ENCODE assay signal across 2 cellular contexts in genomic region chr11:119149371-119150275, GRCh38.
A peak's percentile ranks its signal among the peaks of the same experiment; 100 is the strongest.
TF ChIP-seq lines count a peak whose summit lies in the region.

No MANE protein-coding gene starts in this region.

TF ChIP-seq in H1, 55 proteins besides CTCF, POLR2A, EP300 and RAD21:
- TF ChIP-seq JUND (IDR thresholded peaks at IDR 0.05; ENCODE audit: low read length) (no peak), KDM4A (IDR thresholded peaks at IDR 0.05; ENCODE audit: low read depth, low read length, severe bottlenecking) (peak; percentile 31), SIN3A (conservative IDR thresholded peaks at IDR 0.05 in 1 of 2, IDR thresholded peaks at IDR 0.05 in 1 of 2; ENCODE audit: low read depth in 1 of 2, low read length in 2 of 2) (0 out of 4 replicates have a peak, but pooled peaks have one; percentile 32 to 40), SAP30 (IDR thresholded peaks at IDR 0.05; ENCODE audit: insufficient read depth, insufficient replicate concordance, low read length) (peak; percentile 36), TAF7 (optimal IDR thresholded peaks at IDR 0.05; ENCODE audit: borderline replicate concordance, low read depth, low read length) (no peak), EZH2 (IDR thresholded peaks at IDR 0.05; ENCODE audit: low read depth, low read length, severe bottlenecking) (peak; percentile 45), TBP (IDR thresholded peaks at IDR 0.05; ENCODE audit: low read depth, low read length) (no peak), PHF8 (conservative IDR thresholded peaks at IDR 0.05; ENCODE audit: low read depth, low read length) (0 out of 2 replicates have a peak, but pooled peaks have one; percentile 6), ASH2L (IDR thresholded peaks at IDR 0.05; ENCODE audit: low read length) (peak; percentile 33), CHD1 (IDR thresholded peaks at IDR 0.05; ENCODE audit: low read depth, low read length) (no peak), EGR1 (IDR thresholded peaks at IDR 0.05; ENCODE audit: borderline replicate concordance, low read depth, low read length) (no peak)

TF ChIP-seq in neural cell, 6 proteins besides CTCF, POLR2A, EP300 and RAD21:
- no peak for TF ChIP-seq POLR2AphosphoS5 (IDR thresholded peaks at IDR 0.05)
- no peak for TF ChIP-seq REST (IDR thresholded peaks at IDR 0.05; ENCODE audit: borderline replicate concordance)
- TF ChIP-seq SMC3 (conservative IDR thresholded peaks at IDR 0.05; ENCODE audit: poor library complexity), result no peak
- TF ChIP-seq MXI1 (conservative IDR thresholded peaks at IDR 0.05; ENCODE audit: poor library complexity, severe bottlenecking), result peak; percentile 12
- no peak for TF ChIP-seq EZH2 (IDR thresholded peaks at IDR 0.05; ENCODE audit: borderline replicate concordance, insufficient read depth, low read length, poor library complexity, severe bottlenecking)
- TF ChIP-seq TAF1 (IDR thresholded peaks at IDR 0.05; ENCODE audit: low read depth), result no peak
